Comparison of ENCODE assay signal across 8 cellular contexts in genomic region chr12:27178723-27179398, GRCh38.
DNase-seq lines count a peak whose midpoint lies in the region; ATAC-seq and TF ChIP-seq lines count a peak whose summit lies in the region.

No MANE protein-coding gene starts in this region.

- no peaks in the 10 kb centered on the region for H3K36me3 Mint-ChIP-seq in CD4-positive, CD25-positive, alpha-beta regulatory T cell
- H3K36me3 Mint-ChIP-seq in HFFc6 (ENCODE audit: low read depth), result no peaks in the 10 kb centered on the region

- peak in 1 of 3 donors; percentile 20 for DNase-seq in CD4-positive, CD25-positive, alpha-beta regulatory T cell
- DNase-seq in HFFc6 (no peak), brain microvascular endothelial cell (no peak), epidermal melanocyte (ENCODE audit: insufficient read length, low spot score) (no peak), NCI-H1694 (lab: John Stamatoyannopoulos, UW) (no peak), upper lobe of right lung (no peak)

- H3K27me3 Mint-ChIP-seq in CD4-positive, CD25-positive, alpha-beta regulatory T cell, result no peaks in the 10 kb centered on the region
- H3K27me3 Mint-ChIP-seq in HFFc6 (ENCODE audit: insufficient read depth), result no peaks in the 10 kb centered on the region

- H3K9me3 ChIP-seq in CD4-positive, CD25-positive, alpha-beta regulatory T cell (ENCODE audit: control insufficient read depth in 2 of 2, low read length in 2 of 2), result no peaks in the 10 kb centered on the region
- H3K9me3 ChIP-seq in mucosa of rectum (ENCODE audit: control insufficient read depth in 2 of 2, low read length in 2 of 2) (no peaks in the 10 kb centered on the region), upper lobe of right lung (no peaks in the 10 kb centered on the region)

- no peak overlapping the region for H3K9ac ChIP-seq in mucosa of rectum (ENCODE audit: low read depth in 1 of 2, low read length in 2 of 2)

- peak overlapping the region; percentile 12 to 60 (median 31) for H3K27ac Mint-ChIP-seq in CD4-positive, CD25-positive, alpha-beta regulatory T cell
- peak overlapping the region; percentile 66 for H3K27ac Mint-ChIP-seq in HFFc6

- no peak for ATAC-seq in CD4-positive, CD25-positive, alpha-beta regulatory T cell (ENCODE audit: low read depth in 2 of 2)
- ATAC-seq in HG03457 (IDR thresholded peaks at IDR 0.05; ENCODE audit: unreplicated experiment), result no peak
- ATAC-seq in upper lobe of right lung, result no peak

- intact Hi-C loops in upper lobe of right lung (cut with DNase I), result no loop called here

- no peak overlapping the region for H3K27ac ChIP-seq in CD4-positive, CD25-positive, alpha-beta regulatory T cell (ENCODE audit: insufficient read depth, low read length, poor library complexity, severe bottlenecking)
- H3K27ac ChIP-seq in brain microvascular endothelial cell (peak overlapping the region; percentile 92), mucosa of rectum (ENCODE audit: low read depth in 2 of 2, low read length in 2 of 2) (peak overlapping the region; percentile 1), upper lobe of right lung (no peak overlapping the region)

- no peak for TF ChIP-seq CTCF in HFFc6 (IDR thresholded peaks at IDR 0.05)
- TF ChIP-seq CTCF in brain microvascular endothelial cell (IDR thresholded peaks at IDR 0.05; ENCODE audit: low read depth, low read length, missing control alignments), result no peak
- TF ChIP-seq CTCF in upper lobe of right lung (IDR thresholded peaks at IDR 0.05), result no peak

- H3K36me3 ChIP-seq in CD4-positive, CD25-positive, alpha-beta regulatory T cell (ENCODE audit: control insufficient read depth, insufficient read depth, low read length), result no peaks in the 10 kb centered on the region
- no peaks in the 10 kb centered on the region for H3K36me3 ChIP-seq in brain microvascular endothelial cell (replicated peaks)
- no peaks in the 10 kb centered on the region for H3K36me3 ChIP-seq in mucosa of rectum (ENCODE audit: control insufficient read depth in 2 of 2, insufficient read depth in 2 of 2, low read length in 2 of 2)
- no peaks in the 10 kb centered on the region for H3K36me3 ChIP-seq in upper lobe of right lung

- H3K27me3 ChIP-seq in CD4-positive, CD25-positive, alpha-beta regulatory T cell (ENCODE audit: control insufficient read depth, insufficient read depth, low read length), result no peaks in the 10 kb centered on the region
- H3K27me3 ChIP-seq in brain microvascular endothelial cell (replicated peaks), result no peaks in the 10 kb centered on the region
- no peaks in the 10 kb centered on the region for H3K27me3 ChIP-seq in mucosa of rectum (ENCODE audit: control insufficient read depth in 2 of 2, insufficient read depth in 2 of 2, low read length in 2 of 2)
- no peaks in the 10 kb centered on the region for H3K27me3 ChIP-seq in upper lobe of right lung

- H3K4me3 Mint-ChIP-seq in CD4-positive, CD25-positive, alpha-beta regulatory T cell, result peak overlapping the region in 3 of 4 donors; percentile 6 to 16 (median 12)
- peak overlapping the region; percentile 4; the same call in 1 of the 2 replicates for H3K4me3 Mint-ChIP-seq in HFFc6

- peaks cover 6% of the 10 kb centered on the region for H3K4me1 ChIP-seq in CD4-positive, CD25-positive, alpha-beta regulatory T cell (ENCODE audit: control insufficient read depth, insufficient read depth, low read length, poor library complexity, severe bottlenecking)
- no peaks in the 10 kb centered on the region for H3K4me1 ChIP-seq in mucosa of rectum (ENCODE audit: control insufficient read depth in 2 of 2, insufficient read depth in 2 of 2, low read length in 2 of 2)
- H3K4me1 ChIP-seq in upper lobe of right lung, result no peaks in the 10 kb centered on the region

- no peaks in the 10 kb centered on the region for H3K9me3 Mint-ChIP-seq in CD4-positive, CD25-positive, alpha-beta regulatory T cell
- no peaks in the 10 kb centered on the region for H3K9me3 Mint-ChIP-seq in HFFc6

- H3K4me1 Mint-ChIP-seq in CD4-positive, CD25-positive, alpha-beta regulatory T cell, result peaks cover 11 to 23% (median 19%) of the 10 kb centered on the region in 4 donors
- peaks cover 57% of the 10 kb centered on the region for H3K4me1 Mint-ChIP-seq in HFFc6 (ENCODE audit: low read depth)

- in situ Hi-C loops in brain microvascular endothelial cell (cut with HindIII; ENCODE audit: low pct_ligation_motif_present, low sequenced_read_pairs), result no loop called here

- H3K4me3 ChIP-seq in CD4-positive, CD25-positive, alpha-beta regulatory T cell (ENCODE audit: low read depth, low read length), result peak overlapping the region; percentile 62
- H3K4me3 ChIP-seq in brain microvascular endothelial cell (ENCODE audit: low read depth, low read length) (no peak overlapping the region), mucosa of rectum (ENCODE audit: low read length in 2 of 2) (no peak overlapping the region), upper lobe of right lung (no peak overlapping the region)

Comparison
In these comparisons a context has a peak if more than half of its experiments do, and no peak if none do; other contexts are left out.
1. H3K27ac ChIP-seq: peak in brain microvascular endothelial cell (single experiment) and mucosa of rectum (2 of 2); none in CD4-positive, CD25-positive, alpha-beta regulatory T cell (single experiment) and upper lobe of right lung (single experiment).